23 cellular contexts compared by ENCODE assay signal in the genomic region with DNA sequence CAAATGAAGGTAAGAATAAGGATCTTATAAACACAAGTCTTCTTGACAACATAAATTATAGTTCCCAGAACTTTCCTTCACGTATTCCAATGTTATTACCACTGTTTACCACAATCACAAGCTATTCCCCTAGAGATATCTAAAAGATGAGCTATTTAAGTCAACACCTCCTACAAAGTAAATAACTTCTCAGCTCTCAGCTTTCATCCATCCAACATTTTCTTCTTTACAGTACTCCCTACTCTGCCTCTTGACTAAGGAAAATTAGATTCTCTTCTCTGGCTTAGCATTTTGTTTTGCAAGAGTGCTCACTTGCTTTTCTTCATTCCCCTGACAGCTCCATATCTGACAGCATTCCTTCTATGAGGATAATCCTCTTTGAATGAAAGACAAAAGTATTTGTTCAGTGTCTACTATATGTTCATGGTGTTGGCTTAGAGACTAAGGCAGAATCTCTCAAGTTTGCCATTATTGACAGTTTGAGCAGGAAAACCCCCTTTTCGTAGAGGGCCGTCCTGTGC.
DNase-seq lines count a peak whose midpoint lies in the region; ATAC-seq, FAIRE-seq and TF ChIP-seq lines count a peak whose summit lies in the region.
"Had no signal": no experiment of that assay in that cellular context is flagged by ENCODE, and none has a peak within 500 bp of the region (broad histone marks: within the 10 kb centered on the region; RNA-seq: fewer than 3 reads in every experiment).

No MANE protein-coding gene starts in this region.

- FAIRE-seq in endothelial cell of umbilical vein (lab: Jason Lieb, UNC): no peak
- FAIRE-seq: A549, D721Med, G401.6, HepG2 had no signal

- H3K9me1 ChIP-seq in endothelial cell of umbilical vein (replicated peaks; ENCODE audit: control insufficient read depth, extremely low read depth, insufficient read depth, low read length): no peaks in the 10 kb centered on the region

- H2AFZ ChIP-seq in ACC112 (ENCODE audit: low read length, unreplicated experiment) (no peak overlapping the region), endothelial cell of umbilical vein (ENCODE audit: low read depth, low read length) (no peak overlapping the region)
- H2AFZ ChIP-seq: GM23338, PC-9 had no signal

- TF ChIP-seq CTCF in endothelial cell of umbilical vein (IDR thresholded peaks at IDR 0.05; ENCODE audit: extremely low read depth in 1 of 2, insufficient read depth in 1 of 2, low read depth in 1 of 2, low read length in 2 of 2) (no peak), lower lobe of right lung (IDR thresholded peaks at IDR 0.05) (no peak), coronary artery (IDR thresholded peaks at IDR 0.05) (no peak)

- H3K4me1 ChIP-seq in ACC112 (ENCODE audit: control insufficient read depth, insufficient read depth, low read length, unreplicated experiment) (peaks cover 30% of the 10 kb centered on the region), endothelial cell of umbilical vein (ENCODE audit: control insufficient read depth, extremely low read depth, insufficient read depth, low read length) (peaks cover 41% of the 10 kb centered on the region), lower lobe of right lung (no peaks in the 10 kb centered on the region)
- H3K4me1 ChIP-seq: A549 had no signal

- no peaks in the 10 kb centered on the region for H3K9me3 ChIP-seq in endothelial cell of umbilical vein (replicated peaks; ENCODE audit: control insufficient read depth, insufficient read depth, low read length)
- H3K9me3 ChIP-seq in lower lobe of right lung: no peaks in the 10 kb centered on the region
- H3K9me3 ChIP-seq: A549 had no signal

- DNase-seq in DMS53 treated with DMSO at 0.1 percent for 48 hours (lab: John Stamatoyannopoulos, UW; ENCODE audit: unreplicated experiment) (peak; percentile 52), endothelial cell of umbilical vein (ENCODE audit: low read depth, low spot score) (no peak), lower lobe of right lung (no peak), head of caudate nucleus (no peak), coronary artery (ENCODE audit: low spot score) (no peak)
- DNase-seq in stimulated activated CD4-positive, alpha-beta T cell treated with anti-CD3 and anti-CD28 coated beads, Interleukin-4, amount 100 ng/mL, for 24 hours: no peak
- DNase-seq: C1 segment of cervical spinal cord; CD8-positive, alpha-beta memory T cell; HCEC 1CT; NCI-H1417; NCI-H187 treated with DMSO at 0.1 percent for 48 hours; NCI-H2227 treated with DMSO at 0.1 percent for 48 hours; NCI-H524 treated with DMSO at 0.1 percent for 48 hours; PC-9 had no signal

- H3K36me3 ChIP-seq in ACC112 (ENCODE audit: insufficient read depth, low read length) (no peaks in the 10 kb centered on the region), endothelial cell of umbilical vein (ENCODE audit: control insufficient read depth in 2 of 2, extremely low read depth in 1 of 2, insufficient read depth in 2 of 2, low read length in 2 of 2) (no peaks in the 10 kb centered on the region), lower lobe of right lung (no peaks in the 10 kb centered on the region)

- H3K27me3 ChIP-seq in ACC112 (ENCODE audit: insufficient read depth, low read length) (no peaks in the 10 kb centered on the region), endothelial cell of umbilical vein (ENCODE audit: control insufficient read depth in 2 of 2, insufficient read depth in 2 of 2, low read length in 2 of 2) (no peaks in the 10 kb centered on the region), lower lobe of right lung (ENCODE audit: low read depth) (no peaks in the 10 kb centered on the region)

- no peak overlapping the region; the same call in 1 of the 2 replicates for H3K4me3 ChIP-seq in ACC112 (ENCODE audit: low read depth, low read length)
- no peak overlapping the region for H3K4me3 ChIP-seq in endothelial cell of umbilical vein (replicated peaks in 1 of 3; ENCODE audit: insufficient read depth in 1 of 3, low read depth in 1 of 3, low read length in 3 of 3)
- H3K4me3 ChIP-seq in lower lobe of right lung: no peak overlapping the region
- H3K4me3 ChIP-seq in coronary artery: no peak overlapping the region
- H3K4me3 ChIP-seq: A549, GM23338, PC-9 had no signal

- H4K20me1 ChIP-seq in endothelial cell of umbilical vein (replicated peaks; ENCODE audit: control insufficient read depth, extremely low read depth, insufficient read depth, low read length): no peaks in the 10 kb centered on the region

- no TSS peak for BruUV-seq in endothelial cell of umbilical vein (replicated peaks; lab: Mats Ljungman, UMichigan)

- no peak overlapping the region for H3K4me2 ChIP-seq in endothelial cell of umbilical vein (ENCODE audit: insufficient read depth, low read length)
- H3K4me2 ChIP-seq: A549, GM23338, KMS-11, PC-9 had no signal

- dilution Hi-C loops in endothelial cell of umbilical vein (cut with MboI; ENCODE audit: extremely low pct_ligation_motif_present, low sequenced_read_pairs): no loop called here

- CTCF ChIA-PET in endothelial cell of umbilical vein (lab: Charles Lee): interaction anchor here (1.1 to 1.5 kb wide), 4 partner anchors 57 to 94 kb away, joined by 3 to 5 read pairs (median 4); a partner anchor contains a TSS

- intact Hi-C loops in endothelial cell of umbilical vein (cut with micrococcal nuclease) (loop anchor here (1.0 to 2.0 kb wide), 3 partner anchors 9 to 43 kb away; no protein-coding TSS in a partner anchor), lower lobe of right lung (cut with DNase I) (no loop called here), head of caudate nucleus (cut with DNase I) (no loop called here)

- TF ChIP-seq POLR2A in endothelial cell of umbilical vein (IDR thresholded peaks at IDR 0.05; ENCODE audit: low read depth, low read length): no peak

- H3K79me2 ChIP-seq in ACC112 (ENCODE audit: control insufficient read depth, insufficient read depth, low read length, unreplicated experiment): no peaks in the 10 kb centered on the region
- no peaks in the 10 kb centered on the region for H3K79me2 ChIP-seq in endothelial cell of umbilical vein (ENCODE audit: control insufficient read depth, insufficient read depth, low read length)

- POLR2A ChIA-PET in endothelial cell of umbilical vein (lab: Charles Lee): interaction anchor here (0.6 to 1.0 kb wide), 2 partner anchors 19 to 81 kb away, joined by 5 to 9 read pairs; no protein-coding TSS in a partner anchor

- ATAC-seq in lower lobe of right lung (peak in 1 of 2 donors; percentile 23), HG02885 (IDR thresholded peaks at IDR 0.05; ENCODE audit: poor library complexity, unreplicated experiment) (no peak)
- ATAC-seq: A549, GM23338, HepG2 had no signal

- no peak overlapping the region for H3K9ac ChIP-seq in endothelial cell of umbilical vein (replicated peaks; ENCODE audit: extremely low read depth, insufficient read depth, low read length)
- H3K9ac ChIP-seq: KMS-11 had no signal

- H3K27ac ChIP-seq in ACC112 (ENCODE audit: low read depth, low read length): peak overlapping the region; percentile 93
- H3K27ac ChIP-seq in endothelial cell of umbilical vein (ENCODE audit: insufficient read depth, low read depth, low read length): peak overlapping the region; percentile 92
- H3K27ac ChIP-seq in lower lobe of right lung: peak overlapping the region; percentile 14
- H3K27ac ChIP-seq in coronary artery: no peak overlapping the region
- H3K27ac ChIP-seq: A549, KMS-11, PC-9, RWPE1 had no signal

TF ChIP-seq in endothelial cell of umbilical vein, 7 proteins besides CTCF, POLR2A, EP300 and RAD21:
- TF ChIP-seq EZH2 (IDR thresholded peaks at IDR 0.05; ENCODE audit: borderline replicate concordance, low read depth, low read length, severe bottlenecking) (no peak), JUN (IDR thresholded peaks at IDR 0.05; ENCODE audit: borderline replicate concordance, insufficient read depth, insufficient read length, low read depth) (no peak), FOS (IDR thresholded peaks at IDR 0.05; ENCODE audit: borderline replicate concordance, insufficient read depth, low read length) (no peak), MYC (IDR thresholded peaks at IDR 0.05; ENCODE audit: low read depth, low read length) (no peak), POLR2AphosphoS5 (IDR thresholded peaks at IDR 0.05; ENCODE audit: insufficient read depth, low read depth, low read length) (no peak), GATA2 (IDR thresholded peaks at IDR 0.05; ENCODE audit: insufficient read depth, insufficient read length, low read depth, low read length) (no peak)
- TF ChIP-seq, protein P1, sequence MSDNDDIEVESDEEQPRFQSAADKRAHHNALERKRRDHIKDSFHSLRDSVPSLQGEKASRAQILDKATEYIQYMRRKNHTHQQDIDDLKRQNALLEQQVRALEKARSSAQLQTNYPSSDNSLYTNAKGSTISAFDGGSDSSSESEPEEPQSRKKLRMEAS (IDR thresholded peaks at IDR 0.05; ENCODE audit: insufficient read depth, insufficient read length): no peak

Comparison
In these comparisons a context has a peak if more than half of its experiments do, and no peak if none do; other contexts are left out.
1. H3K27ac ChIP-seq: peak in ACC112 (single experiment), endothelial cell of umbilical vein (single experiment) and lower lobe of right lung (single experiment); none in coronary artery (0 of 2).